In the genomic region with DNA sequence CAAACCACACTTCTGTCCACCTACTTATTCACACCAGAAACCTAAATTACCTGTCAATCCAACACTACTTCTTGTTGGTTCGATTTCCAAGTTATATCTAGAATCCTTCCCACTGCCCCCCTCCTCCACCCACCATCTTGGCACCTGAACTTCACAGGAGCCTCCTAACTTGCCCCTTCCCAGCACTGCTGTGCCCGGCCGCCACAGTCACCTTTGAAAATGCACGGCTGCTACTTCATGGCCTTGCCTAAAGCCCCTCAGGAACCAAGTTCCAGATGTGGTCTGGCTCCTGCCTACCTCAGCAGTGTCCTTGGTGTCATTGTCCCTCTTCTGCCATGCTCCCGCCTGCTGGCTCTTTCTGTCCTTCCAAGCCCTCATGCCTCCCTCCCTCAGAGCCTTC, we compare ENCODE assay signal across 19 cellular contexts. TPM values are rescaled to one million over a fixed set of nuclear protein-coding genes. Genes with fewer than 3 reads are reported as not detected.
DNase-seq lines count a peak whose midpoint lies in the region; ATAC-seq and TF ChIP-seq lines count a peak whose summit lies in the region.
"Had no signal": no experiment of that assay in that cellular context is flagged by ENCODE, and none has a peak within 500 bp of the region (broad histone marks: within the 10 kb centered on the region; RNA-seq: fewer than 3 reads in every experiment).

No MANE protein-coding gene starts in this region.

- intact Hi-C loops in heart right ventricle (cut with DNase I) (loop anchor here (2.0 to 10.0 kb wide), 13 partner anchors 36 to 399 kb away; a partner anchor contains a TSS), Right ventricle myocardium superior (cut with DNase I) (loop anchor here (5.0 to 10.0 kb wide), 2 partner anchors 81 to 399 kb away; a partner anchor contains a TSS), transverse colon (cut with DNase I; ENCODE audit: low total_unique reads) (no loop called here)
- intact Hi-C loops in naive thymus-derived CD4-positive, alpha-beta T cell (cut with micrococcal nuclease): loop anchor here in 1 of 2 donors (5.0 to 10.0 kb wide), 2 partner anchors 39 to 121 kb away; a partner anchor contains a TSS

- no peak for TF ChIP-seq POLR2A in transverse colon (IDR thresholded peaks at IDR 0.05)

- H3K36me3 Mint-ChIP-seq in activated naive CD8-positive, alpha-beta T cell treated with anti-CD3 and anti-CD28 coated beads for 36 hours: peaks cover 11% of the 10 kb centered on the region
- peaks cover 4 to 14% (median 5%) of the 10 kb centered on the region in 5 donors for H3K36me3 Mint-ChIP-seq in naive thymus-derived CD4-positive, alpha-beta T cell

- H3K9me2 ChIP-seq in GM23248 (ENCODE audit: insufficient read depth): no peaks in the 10 kb centered on the region

- ATAC-seq in heart right ventricle: no peak
- no peak for ATAC-seq in Right ventricle myocardium superior (ENCODE audit: poor library complexity)
- no peak for ATAC-seq in naive thymus-derived CD4-positive, alpha-beta T cell
- ATAC-seq: Panc1 had no signal

- H3K4me1 ChIP-seq in heart right ventricle: peaks cover 46 to 98% (median 76%) of the 10 kb centered on the region in 9 donors
- peaks cover 17 to 62% of the 10 kb centered on the region in 2 donors for H3K4me1 ChIP-seq in naive thymus-derived CD4-positive, alpha-beta T cell (ENCODE audit: control insufficient read depth in 2 of 2, insufficient read depth in 2 of 2, low read length in 2 of 2)
- peaks cover 24 to 55% (median 30%) of the 10 kb centered on the region in 4 donors for H3K4me1 ChIP-seq in transverse colon
- H3K4me1 ChIP-seq in GM23248 (ENCODE audit: insufficient read depth): peaks cover 12% of the 10 kb centered on the region

- H3K27me3 ChIP-seq in heart right ventricle: no peaks in the 10 kb centered on the region
- no peaks in the 10 kb centered on the region for H3K27me3 ChIP-seq in naive thymus-derived CD4-positive, alpha-beta T cell (ENCODE audit: control insufficient read depth in 2 of 2, insufficient read depth in 2 of 2, low read length in 2 of 2)
- no peaks in the 10 kb centered on the region for H3K27me3 ChIP-seq in transverse colon
- no peaks in the 10 kb centered on the region for H3K27me3 ChIP-seq in GM23248 (replicated peaks; ENCODE audit: insufficient read depth)

- H3K4me3 Mint-ChIP-seq in activated naive CD8-positive, alpha-beta T cell treated with anti-CD3 and anti-CD28 coated beads for 36 hours: no peak overlapping the region
- H3K4me3 Mint-ChIP-seq in naive thymus-derived CD4-positive, alpha-beta T cell: no peak overlapping the region
- H3K4me3 Mint-ChIP-seq: type B pancreatic cell had no signal

- WGBS in heart right ventricle, 2 donors: 94 to 95% methylated on average over 5 of the region's 5 CpGs
- 96 to 100% methylated on average over 2 to 5 of the region's 5 CpGs for WGBS in transverse colon (ENCODE audit: low coverage in 1 of 2), 2 donors
- WGBS in GM23248 (ENCODE audit: low coverage in 1 of 2, low lambda C conversion rate in 2 of 2, missing lambda C conversion rate in 2 of 2), 2 experiments: 86 to 94% methylated on average over 5 of the region's 5 CpGs

- no peaks in the 10 kb centered on the region for H3K27me3 Mint-ChIP-seq in activated naive CD8-positive, alpha-beta T cell treated with anti-CD3 and anti-CD28 coated beads for 36 hours
- no peaks in the 10 kb centered on the region for H3K27me3 Mint-ChIP-seq in naive thymus-derived CD4-positive, alpha-beta T cell
- H3K27me3 Mint-ChIP-seq: type B pancreatic cell had no signal

- H3K4me3 ChIP-seq in heart right ventricle (no peak overlapping the region), transverse colon (no peak overlapping the region), GM23248 (no peak overlapping the region)
- H3K4me3 ChIP-seq in naive thymus-derived CD4-positive, alpha-beta T cell (ENCODE audit: low read length): no peak overlapping the region

- peaks cover 30% of the 10 kb centered on the region for H3K79me2 ChIP-seq in GM23248 (ENCODE audit: insufficient read depth)

- CTCF ChIA-PET in naive thymus-derived CD4-positive, alpha-beta T cell (lab: Charles Lee): interaction anchor here (1.3 kb wide), 1 partner anchor 10 kb away, joined by 4 read pairs; no protein-coding TSS in a partner anchor

- H3K4me1 Mint-ChIP-seq in activated naive CD8-positive, alpha-beta T cell treated with anti-CD3 and anti-CD28 coated beads for 36 hours: peaks cover 56% of the 10 kb centered on the region
- peaks cover 39 to 75% (median 62%) of the 10 kb centered on the region in 7 donors for H3K4me1 Mint-ChIP-seq in naive thymus-derived CD4-positive, alpha-beta T cell

- peak overlapping the region in 7 of 10 donors; percentile 28 to 84 (median 78) for H3K27ac ChIP-seq in heart right ventricle
- H3K27ac ChIP-seq in naive thymus-derived CD4-positive, alpha-beta T cell (ENCODE audit: low read depth, low read length): no peak overlapping the region
- H3K27ac ChIP-seq in transverse colon: peak overlapping the region in 3 of 4 donors; percentile 40 to 75 (median 53)
- no peak overlapping the region for H3K27ac ChIP-seq in GM23248

- POLR2A ChIA-PET in naive thymus-derived CD4-positive, alpha-beta T cell (lab: Charles Lee): interaction anchor here (10.9 kb wide), 1 partner anchor 33 kb away, joined by 122 read pairs; a partner anchor contains a TSS

- H3K9me3 ChIP-seq in heart right ventricle (no peaks in the 10 kb centered on the region), transverse colon (no peaks in the 10 kb centered on the region), GM23248 (ENCODE audit: low read depth) (no peaks in the 10 kb centered on the region)
- H3K9me3 ChIP-seq in naive thymus-derived CD4-positive, alpha-beta T cell (ENCODE audit: control insufficient read depth in 2 of 3, low read length in 3 of 3): no peaks in the 10 kb centered on the region

- H4K20me1 ChIP-seq in GM23248 (ENCODE audit: insufficient read depth): no peaks in the 10 kb centered on the region

- TF ChIP-seq EP300 in transverse colon (IDR thresholded peaks at IDR 0.05; ENCODE audit: low read depth): no peak

- in situ Hi-C loops in transverse colon (cut with MboI; ENCODE audit: low pct_ligation_motif_present in 1 of 4, low pct_unique_long_range_greater_than_20kb in 1 of 4, low sequenced_read_pairs in 3 of 4): loop anchor here (10.0 to 25.0 kb wide), 3 partner anchors 226 to 401 kb away; a partner anchor contains a TSS
- in situ Hi-C loops in GM23248 (cut with MboI): loop anchor here (25.0 kb wide), 1 partner anchor 401 kb away; a partner anchor contains a TSS

- DNase-seq in heart right ventricle (no peak), Right ventricle myocardium superior (no peak), transverse colon (no peak), NCI-H2107 (lab: John Stamatoyannopoulos, UW) (no peak), GM23248 (no peak), HK-2 (ENCODE audit: unreplicated experiment) (no peak)
- no peak for DNase-seq in activated naive CD8-positive, alpha-beta T cell treated with anti-CD3 and anti-CD28 coated beads for 36 hours
- no peak for DNase-seq in naive thymus-derived CD4-positive, alpha-beta T cell
- DNase-seq: activated CD8-positive, alpha-beta memory T cell treated with anti-CD3 and anti-CD28 coated beads, Interleukin-2, amount 50 U/mL, for 4 hours; erythroblast; GOT3; head of caudate nucleus; kidney; MM.1S; NCI-H1930; NCI-H526; stimulated activated CD4-positive, alpha-beta T cell treated with anti-CD3 and anti-CD28 coated beads, Interleukin-15, amount 100 ng/mL, for 24 hours had no signal

- no peak overlapping the region for H3K4me2 ChIP-seq in GM23248 (ENCODE audit: unreplicated experiment)

- peak overlapping the region; percentile 5 for H3K27ac Mint-ChIP-seq in activated naive CD8-positive, alpha-beta T cell treated with anti-CD3 and anti-CD28 coated beads for 36 hours
- H3K27ac Mint-ChIP-seq in naive thymus-derived CD4-positive, alpha-beta T cell: peak overlapping the region; percentile 35 to 98 (median 92)
- H3K27ac Mint-ChIP-seq: type B pancreatic cell had no signal

- H3F3A ChIP-seq in GM23248 (ENCODE audit: insufficient read depth): no peaks in the 10 kb centered on the region; the same call in 1 of the 2 replicates

- no peak overlapping the region for H3K9ac ChIP-seq in GM23248

- no peak for TF ChIP-seq CTCF in heart right ventricle (IDR thresholded peaks at IDR 0.05)
- no peak for TF ChIP-seq CTCF in transverse colon (IDR thresholded peaks at IDR 0.05)

- no peak overlapping the region for H2AFZ ChIP-seq in GM23248

- no peaks in the 10 kb centered on the region for H3K9me3 Mint-ChIP-seq in activated naive CD8-positive, alpha-beta T cell treated with anti-CD3 and anti-CD28 coated beads for 36 hours
- peaks cover 0 to 2% (median 0%) of the 10 kb centered on the region in 11 donors for H3K9me3 Mint-ChIP-seq in naive thymus-derived CD4-positive, alpha-beta T cell
- H3K9me3 Mint-ChIP-seq: type B pancreatic cell had no signal

- H3K36me3 ChIP-seq in heart right ventricle (peaks cover 0 to 66% (median 34%) of the 10 kb centered on the region in 9 donors), transverse colon (peaks cover 0 to 8% (median 3%) of the 10 kb centered on the region in 4 donors), GM23248 (ENCODE audit: low read depth) (no peaks in the 10 kb centered on the region; the same call in 1 of the 2 replicates)
- peaks cover 0 to 13% (median 0%) of the 10 kb centered on the region in 3 experiments for H3K36me3 ChIP-seq in naive thymus-derived CD4-positive, alpha-beta T cell (ENCODE audit: control insufficient read depth in 2 of 3, insufficient read depth in 3 of 3, low read length in 3 of 3)

RNA-seq across cellular contexts. Expression of a gene that starts 31.2 kb away (rescaled TPM):
- total RNA-seq in heart right ventricle (100 to 1,000 TPM; 155 to 342 (median 231) TPM), Right ventricle myocardium superior (180 TPM), transverse colon (100 to 1,000 TPM in 1 of 4 donors, 10 to 100 TPM in 3; 40.8 to 106 (median 80.4) TPM)
- polyA plus RNA-seq in heart right ventricle (100 to 1,000 TPM; 180 to 196 TPM), GM23248 (2016; fragmentation: Nextera tagmentation; extraction: Ambion mirVana) (44.0 and 46.0 TPM in 2 replicates)
- total RNA-seq in activated naive CD8-positive, alpha-beta T cell treated with anti-CD3 and anti-CD28 coated beads for 36 hours: 1 to 10 TPM; 8.8 to 9.2 TPM
- total RNA-seq in naive thymus-derived CD4-positive, alpha-beta T cell: 1 to 10 TPM; 1.9 to 6.0 (median 2.9) TPM
- polyA plus RNA-seq in naive thymus-derived CD4-positive, alpha-beta T cell: 1 to 10 TPM; 2.9 to 3.6 TPM
- total RNA-seq in GM23248 (2014; rRNA removed; shearing (Covaris generic)): 56.1 and 83.7 TPM in 2 replicates

RNA-seq across cellular contexts. Expression of a gene that starts 37.9 kb away (rescaled TPM):
- total RNA-seq in heart right ventricle (10 to 100 TPM in 1 of 10 donors, 1 to 10 TPM in 9; 1.6 to 18.3 (median 3.8) TPM), Right ventricle myocardium superior (8.9 TPM), transverse colon (1 to 10 TPM; 2.6 to 5.4 (median 2.9) TPM)
- polyA plus RNA-seq in heart right ventricle (10 to 100 TPM; 12.9 to 18.3 TPM), GM23248 (2016; fragmentation: Nextera tagmentation; extraction: Ambion mirVana) (17.5 and 19.3 TPM in 2 replicates)
- 10 to 100 TPM; 25.6 to 27.0 TPM for total RNA-seq in activated naive CD8-positive, alpha-beta T cell treated with anti-CD3 and anti-CD28 coated beads for 36 hours
- total RNA-seq in naive thymus-derived CD4-positive, alpha-beta T cell: 100 to 1,000 TPM in 1 of 5 experiments, 10 to 100 TPM in 4; 26.1 to 103 (median 28.2) TPM
- 10 to 100 TPM; 40.8 to 41.1 TPM for polyA plus RNA-seq in naive thymus-derived CD4-positive, alpha-beta T cell
- total RNA-seq in GM23248 (2014; rRNA removed; shearing (Covaris generic)): 7.0 and 8.6 TPM in 2 replicates

Comparison
In these comparisons a context has a peak if more than half of its experiments do, and no peak if none do; other contexts are left out.
1. H3K27ac ChIP-seq: peak in heart right ventricle (7 of 10) and transverse colon (3 of 4); none in naive thymus-derived CD4-positive, alpha-beta T cell (single experiment) and GM23248 (single experiment).